24 cellular contexts compared by ENCODE assay signal in the genomic region with DNA sequence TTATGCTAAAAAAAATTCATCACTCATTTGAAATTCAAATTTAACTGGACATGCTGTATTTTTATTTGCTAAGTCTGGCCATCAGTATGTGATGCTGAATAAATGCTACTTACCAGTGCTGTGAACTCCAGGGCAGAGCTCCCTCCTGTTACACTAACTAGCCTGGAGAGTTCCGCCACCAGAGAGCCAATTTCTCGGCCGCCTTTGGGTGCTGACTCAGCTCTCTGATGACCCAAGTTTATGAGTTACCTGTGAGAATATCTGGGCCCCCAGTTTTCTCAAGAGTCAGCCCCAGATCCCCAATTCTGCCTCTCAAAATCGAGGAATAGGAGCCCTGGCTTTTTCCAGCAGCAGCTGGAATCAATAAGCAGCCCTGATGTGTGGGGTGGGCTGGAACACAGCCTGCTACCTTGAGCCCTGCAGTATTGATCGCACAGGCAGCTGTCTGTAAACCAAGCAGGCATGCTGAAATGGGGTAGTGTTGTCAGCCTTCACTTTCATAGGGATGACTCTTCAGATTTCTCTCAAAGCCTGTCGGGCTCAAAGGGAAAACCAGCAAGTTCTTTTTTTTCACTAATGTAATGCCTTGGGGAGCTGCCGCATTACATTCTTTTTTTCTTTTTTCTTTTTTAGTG.
DNase-seq lines count a peak whose midpoint lies in the region; ATAC-seq and TF ChIP-seq lines count a peak whose summit lies in the region.
"Had no signal": no experiment of that assay in that cellular context is flagged by ENCODE, and none has a peak within 500 bp of the region (broad histone marks: within the 10 kb centered on the region; RNA-seq: fewer than 3 reads in every experiment).

No MANE protein-coding gene starts in this region.

- H3K4ac ChIP-seq in trophoblast cell (ENCODE audit: low read depth, low read length), result no peak overlapping the region

- no peaks in the 10 kb centered on the region for H3K27me3 ChIP-seq in GM23338 (ENCODE audit: insufficient read depth)
- H3K27me3 ChIP-seq in iPS-20b (ENCODE audit: insufficient read depth, low read length), result no peaks in the 10 kb centered on the region
- H3K27me3 ChIP-seq in trophoblast cell (ENCODE audit: insufficient read depth, low read length), result no peaks in the 10 kb centered on the region

- no peak for TF ChIP-seq CTCF in GM23338 (conservative IDR thresholded peaks at IDR 0.05; ENCODE audit: low read depth in 2 of 2)

- H2BK5ac ChIP-seq in trophoblast cell (ENCODE audit: low read depth, low read length, poor library complexity), result peak overlapping the region; percentile 1

- H4K91ac ChIP-seq in trophoblast cell (ENCODE audit: low read depth, low read length), result peak overlapping the region; percentile 10

- DNase-seq in GM23338 (ENCODE audit: low spot score), result peak; percentile 32
- DNase-seq in SK-N-DZ (ENCODE audit: low spot score), result peak; percentile 53
- no peak for DNase-seq in trophoblast cell
- no peak for DNase-seq in Ammon's horn (ENCODE audit: low spot score)
- no peak for DNase-seq in COR-L47 (lab: John Stamatoyannopoulos, UW)
- DNase-seq: activated CD4-positive, alpha-beta T cell treated with anti-CD3 and anti-CD28 coated beads, Interleukin-2, amount 10 ng/mL, durations not matched to agents 7 days and 5 days; dermis blood vessel endothelial cell; DND-41; hypothalamus; kidney; naive thymus-derived CD4-positive, alpha-beta T cell; NCI-H1436 treated with DMSO at 0.1 percent for 48 hours; NCI-H774; PC-3; SHP77; stimulated activated naive CD4-positive, alpha-beta T cell treated with Interleukin-2 at 50 U/mL for 16 hours; T-helper 1 cell; tibial artery had no signal

- no peaks in the 10 kb centered on the region for H3K36me3 ChIP-seq in GM23338 (ENCODE audit: insufficient read depth)
- H3K36me3 ChIP-seq in iPS-20b (ENCODE audit: insufficient read depth, low read depth, low read length), result no peaks in the 10 kb centered on the region
- no peaks in the 10 kb centered on the region for H3K36me3 ChIP-seq in trophoblast cell (ENCODE audit: control insufficient read depth in 1 of 2, insufficient read depth in 2 of 2, low read length in 2 of 2)
- H3K36me3 ChIP-seq: tibial artery had no signal

- peak overlapping the region; percentile 30; the same call in 1 of the 2 replicates for H3K9ac ChIP-seq in iPS-20b (ENCODE audit: low read depth, low read length)
- H3K9ac ChIP-seq in trophoblast cell (ENCODE audit: low read length), result no peak overlapping the region

- H3K4me1 Mint-ChIP-seq in GM23338, result peaks cover 64% of the 10 kb centered on the region
- H3K4me1 Mint-ChIP-seq: activated CD4-positive, alpha-beta T cell treated with anti-CD3 and anti-CD28 coated beads, Interleukin-2, amount 10 ng/mL, durations not matched to agents 7 days and 5 days; naive thymus-derived CD4-positive, alpha-beta T cell had no signal

- no peaks in the 10 kb centered on the region for H4K20me1 ChIP-seq in GM23338 (replicated peaks; ENCODE audit: insufficient read depth)

- H3K14ac ChIP-seq in trophoblast cell (ENCODE audit: low read length), result no peak overlapping the region

- H4K8ac ChIP-seq in trophoblast cell (ENCODE audit: low read depth, low read length), result peak overlapping the region; percentile 44

- H3K23ac ChIP-seq in trophoblast cell (ENCODE audit: low read length), result no peak overlapping the region

- H3K36me3 Mint-ChIP-seq in GM23338 (ENCODE audit: low read depth), result no peaks in the 10 kb centered on the region

- H3K9me3 Mint-ChIP-seq in GM23338, result no peaks in the 10 kb centered on the region
- H3K9me3 Mint-ChIP-seq: activated CD4-positive, alpha-beta T cell treated with anti-CD3 and anti-CD28 coated beads, Interleukin-2, amount 10 ng/mL, durations not matched to agents 7 days and 5 days; activated T-helper 2 cell treated with anti-CD3 and anti-CD28 coated beads, Interferon-gamma antibody, Interleukin-2, Interleukin-4, amounts not matched to agents 10 μg/mL and 5 μg/mL and 100 μg/mL, durations not matched to agents 14 hours and 24 hours and 36 hours; memory B cell had no signal

- peaks cover 35% of the 10 kb centered on the region for H3K4me1 ChIP-seq in GM23338 (ENCODE audit: insufficient read depth)
- peaks cover 22% of the 10 kb centered on the region for H3K4me1 ChIP-seq in iPS-20b (ENCODE audit: insufficient read depth, low read length)
- H3K4me1 ChIP-seq in trophoblast cell (ENCODE audit: control insufficient read depth in 1 of 2, insufficient read depth in 2 of 2, low read length in 2 of 2), result peaks cover 1 to 8% of the 10 kb centered on the region in 2 experiments
- H3K4me1 ChIP-seq: tibial artery had no signal

- H3K4me2 ChIP-seq in GM23338 (0 out of 2 replicates have a peak overlapping the region, but pooled peaks have one; percentile 7), trophoblast cell (ENCODE audit: low read length) (no peak overlapping the region)

- peak overlapping the region; percentile 75; the same call in 1 of the 2 replicates for H3K27ac ChIP-seq in GM23338 (ENCODE audit: low read depth)
- no peak overlapping the region for H3K27ac ChIP-seq in iPS-20b (ENCODE audit: low read length)
- no peak overlapping the region for H3K27ac ChIP-seq in trophoblast cell (ENCODE audit: low read depth, low read length)
- H3K27ac ChIP-seq: skin epidermis, tibial artery had no signal

- peak overlapping the region; percentile 73 for H2BK12ac ChIP-seq in trophoblast cell (ENCODE audit: low read length)

- H3K9me3 ChIP-seq in iPS-20b (ENCODE audit: insufficient read depth, low read depth, low read length) (no peaks in the 10 kb centered on the region), trophoblast cell (ENCODE audit: insufficient read depth, low read depth, low read length) (no peaks in the 10 kb centered on the region)
- H3K9me3 ChIP-seq: tibial artery had no signal

- H3K27ac Mint-ChIP-seq in GM23338, result 0 out of 2 replicates have a peak overlapping the region, but pooled peaks have one; percentile 14
- H3K27ac Mint-ChIP-seq: activated CD4-positive, alpha-beta T cell treated with anti-CD3 and anti-CD28 coated beads, Interleukin-2, amount 10 ng/mL, durations not matched to agents 7 days and 5 days; activated T-helper 2 cell treated with anti-CD3 and anti-CD28 coated beads, Interferon-gamma antibody, Interleukin-2, Interleukin-4, amounts not matched to agents 10 μg/mL and 5 μg/mL and 100 μg/mL, durations not matched to agents 14 hours and 24 hours and 36 hours; memory B cell; naive thymus-derived CD4-positive, alpha-beta T cell had no signal

- H2BK120ac ChIP-seq in trophoblast cell (ENCODE audit: insufficient read depth, low read length, poor library complexity), result peak overlapping the region; percentile 55

- H3K79me1 ChIP-seq in trophoblast cell (ENCODE audit: low read length), result peaks cover 1% of the 10 kb centered on the region

- no peaks in the 10 kb centered on the region for H3F3A ChIP-seq in GM23338 (replicated peaks; ENCODE audit: low read depth)

- H2AFZ ChIP-seq in GM23338, result peak overlapping the region; percentile 85
- H2AFZ ChIP-seq in trophoblast cell (ENCODE audit: insufficient read depth, low read length, poor library complexity), result peak overlapping the region; percentile 8

- no peak overlapping the region for H3K4me3 Mint-ChIP-seq in GM23338
- H3K4me3 Mint-ChIP-seq: activated CD4-positive, alpha-beta T cell treated with anti-CD3 and anti-CD28 coated beads, Interleukin-2, amount 10 ng/mL, durations not matched to agents 7 days and 5 days; memory B cell; naive thymus-derived CD4-positive, alpha-beta T cell had no signal

- H3K18ac ChIP-seq in trophoblast cell (ENCODE audit: low read length), result no peak overlapping the region

- H3K4me3 ChIP-seq in GM23338 (no peak overlapping the region), iPS-20b (ENCODE audit: low read length) (no peak overlapping the region), trophoblast cell (ENCODE audit: low read depth, low read length) (no peak overlapping the region)
- H3K4me3 ChIP-seq: skin epidermis, tibial artery had no signal

- no peak overlapping the region for H2AK5ac ChIP-seq in trophoblast cell (ENCODE audit: low read length)

- H3K79me2 ChIP-seq in GM23338 (replicated peaks; ENCODE audit: insufficient read depth) (no peaks in the 10 kb centered on the region), trophoblast cell (ENCODE audit: control insufficient read depth, insufficient read depth, low read length, poor library complexity) (no peaks in the 10 kb centered on the region)

- no CpG with 5 or more reads among the region's 7 CpGs for WGBS in trophoblast cell (ENCODE audit: extremely low coverage, insufficient coverage, insufficient read length)

- no peak overlapping the region for H4K12ac ChIP-seq in trophoblast cell (ENCODE audit: low read depth, low read length)

- ATAC-seq in GM23338 (peak; percentile 24), HG03460 (IDR thresholded peaks at IDR 0.05; ENCODE audit: unreplicated experiment) (no peak)
- ATAC-seq: HCT116; naive thymus-derived CD4-positive, alpha-beta T cell; PC-3 had no signal

- H3K9me2 ChIP-seq in GM23338 (ENCODE audit: insufficient read depth), result peaks cover 14% of the 10 kb centered on the region

- peaks cover 3% of the 10 kb centered on the region for H3K27me3 Mint-ChIP-seq in GM23338 (ENCODE audit: insufficient read depth, low read depth, poor library complexity)

Comparison
In these comparisons a context has a peak if more than half of its experiments do, and no peak if none do; other contexts are left out.
1. DNase-seq: peak in GM23338 (single experiment) and SK-N-DZ (single experiment); none in trophoblast cell (0 of 2), Ammon's horn (single experiment) and COR-L47 (single experiment).